11 cellular contexts compared by ENCODE assay signal in the genomic region with DNA sequence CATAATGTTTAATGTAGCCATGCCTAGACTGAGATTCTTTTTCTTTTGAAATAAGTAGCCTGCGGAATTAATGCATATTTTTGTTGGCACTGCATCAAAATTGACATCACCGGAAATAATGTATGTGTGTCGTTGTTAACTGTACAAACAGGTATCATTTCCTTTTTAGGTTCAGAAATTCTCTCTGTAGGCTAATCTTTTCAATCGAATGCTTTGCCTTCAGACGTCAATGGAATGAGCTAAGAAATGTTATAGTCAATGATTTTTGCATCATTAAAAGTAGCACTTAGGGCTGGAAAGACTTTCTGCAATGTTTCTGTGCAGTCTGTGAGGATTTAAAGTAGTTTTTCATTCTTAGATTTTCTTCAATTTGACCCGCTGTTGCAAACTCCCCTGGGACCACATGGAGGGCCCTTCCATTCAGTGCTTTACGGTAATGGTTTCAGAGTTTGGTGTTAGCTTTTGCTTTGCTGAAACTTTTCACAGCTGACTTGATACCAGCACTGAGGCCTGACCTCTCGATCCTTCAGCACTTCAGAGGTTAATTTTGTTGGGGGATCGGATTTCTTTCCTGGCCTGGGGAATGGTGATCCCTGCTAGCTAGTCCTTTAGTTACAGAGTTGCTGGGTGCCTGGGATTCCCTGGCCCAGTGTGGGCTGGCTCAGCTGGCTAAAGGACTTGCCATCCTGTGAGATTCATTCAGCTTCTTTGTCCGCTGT.
DNase-seq lines count a peak whose midpoint lies in the region; ATAC-seq and TF ChIP-seq lines count a peak whose summit lies in the region.
"Had no signal": no experiment of that assay in that cellular context is flagged by ENCODE, and none has a peak within 500 bp of the region (broad histone marks: within the 10 kb centered on the region; RNA-seq: fewer than 3 reads in every experiment).

No MANE protein-coding gene starts in this region.

- no peaks in the 10 kb centered on the region for H3K36me3 ChIP-seq in right atrium auricular region
- H3K36me3 ChIP-seq in MG63 = peaks cover 11% of the 10 kb centered on the region
- H3K36me3 ChIP-seq in tibial nerve = no peaks in the 10 kb centered on the region

- no peak for DNase-seq in Right ventricle myocardium inferior (ENCODE audit: missing footprints)
- no peak for DNase-seq in right atrium auricular region (ENCODE audit: low spot score)
- peak; percentile 87 for DNase-seq in choroid plexus epithelial cell (ENCODE audit: low read depth)
- DNase-seq in islet precursor cell = peak; percentile 86
- no peak for DNase-seq in MG63
- no peak for DNase-seq in NCI-H2171 treated with DMSO at 0.1 percent for 48 hours (lab: John Stamatoyannopoulos, UW)
- DNase-seq in stimulated activated CD4-positive, alpha-beta T cell treated with anti-CD3 and anti-CD28 coated beads, Interleukin-12 subunit alpha, Interleukin-12 subunit beta, amount 100 ng/mL, for 4 hours = no peak
- DNase-seq in tibial nerve (ENCODE audit: low spot score in 2 of 2) = no peak
- DNase-seq: AML-193 had no signal

- no peak for TF ChIP-seq CTCF in right atrium auricular region (IDR thresholded peaks at IDR 0.05)
- TF ChIP-seq CTCF in choroid plexus epithelial cell (conservative IDR thresholded peaks at IDR 0.05; ENCODE audit: low read depth, low read length) = no peak
- TF ChIP-seq CTCF in tibial nerve (IDR thresholded peaks at IDR 0.05) = no peak

- H3K27ac ChIP-seq in right atrium auricular region (no peak overlapping the region), tibial nerve (no peak overlapping the region)
- H3K27ac ChIP-seq: KMS-11 had no signal

- WGBS in tibial nerve, 2 donors = 28 to 39% methylated on average over 10 of the region's 10 CpGs

- H3K4me3 ChIP-seq in right atrium auricular region = no peak overlapping the region
- H3K4me3 ChIP-seq in choroid plexus epithelial cell (ENCODE audit: low read depth, low read length) = peak overlapping the region; percentile 45
- no peak overlapping the region for H3K4me3 ChIP-seq in MG63
- H3K4me3 ChIP-seq in tibial nerve = no peak overlapping the region

- intact Hi-C loops in Right ventricle myocardium inferior (cut with DNase I) = no loop called here

- TF ChIP-seq EP300 in tibial nerve (IDR thresholded peaks at IDR 0.05) = no peak

- H3K27me3 ChIP-seq in right atrium auricular region (no peaks in the 10 kb centered on the region), MG63 (no peaks in the 10 kb centered on the region), tibial nerve (no peaks in the 10 kb centered on the region)

- H3K4me1 ChIP-seq in right atrium auricular region = peaks cover 0 to 20% of the 10 kb centered on the region in 2 donors
- peaks cover 0 to 14% (median 1%) of the 10 kb centered on the region in 4 donors for H3K4me1 ChIP-seq in tibial nerve

- peak; percentile 46 for ATAC-seq in Right ventricle myocardium inferior
- ATAC-seq: activated CD4-positive, CD25-positive, alpha-beta regulatory T cell treated with anti-CD3 and anti-CD28 coated beads, Interleukin-2, amount 50 U/mL, for 24 hours had no signal

- TF ChIP-seq POLR2A in tibial nerve (IDR thresholded peaks at IDR 0.05) = no peak

- H3K9me3 ChIP-seq in right atrium auricular region (no peaks in the 10 kb centered on the region), MG63 (no peaks in the 10 kb centered on the region), tibial nerve (no peaks in the 10 kb centered on the region)

Comparison
In these comparisons a context has a peak if more than half of its experiments do, and no peak if none do; other contexts are left out.
1. DNase-seq: peak in choroid plexus epithelial cell (single experiment) and islet precursor cell (single experiment); none in Right ventricle myocardium inferior (single experiment), right atrium auricular region (single experiment), MG63 (single experiment), NCI-H2171 treated with DMSO at 0.1 percent for 48 hours (single experiment), stimulated activated CD4-positive, alpha-beta T cell treated with anti-CD3 and anti-CD28 coated beads, Interleukin-12 subunit alpha, Interleukin-12 subunit beta, amount 100 ng/mL, for 4 hours (single experiment) and tibial nerve (0 of 2).